Comparison of ENCODE assay signal across 8 cellular contexts in the genomic region with DNA sequence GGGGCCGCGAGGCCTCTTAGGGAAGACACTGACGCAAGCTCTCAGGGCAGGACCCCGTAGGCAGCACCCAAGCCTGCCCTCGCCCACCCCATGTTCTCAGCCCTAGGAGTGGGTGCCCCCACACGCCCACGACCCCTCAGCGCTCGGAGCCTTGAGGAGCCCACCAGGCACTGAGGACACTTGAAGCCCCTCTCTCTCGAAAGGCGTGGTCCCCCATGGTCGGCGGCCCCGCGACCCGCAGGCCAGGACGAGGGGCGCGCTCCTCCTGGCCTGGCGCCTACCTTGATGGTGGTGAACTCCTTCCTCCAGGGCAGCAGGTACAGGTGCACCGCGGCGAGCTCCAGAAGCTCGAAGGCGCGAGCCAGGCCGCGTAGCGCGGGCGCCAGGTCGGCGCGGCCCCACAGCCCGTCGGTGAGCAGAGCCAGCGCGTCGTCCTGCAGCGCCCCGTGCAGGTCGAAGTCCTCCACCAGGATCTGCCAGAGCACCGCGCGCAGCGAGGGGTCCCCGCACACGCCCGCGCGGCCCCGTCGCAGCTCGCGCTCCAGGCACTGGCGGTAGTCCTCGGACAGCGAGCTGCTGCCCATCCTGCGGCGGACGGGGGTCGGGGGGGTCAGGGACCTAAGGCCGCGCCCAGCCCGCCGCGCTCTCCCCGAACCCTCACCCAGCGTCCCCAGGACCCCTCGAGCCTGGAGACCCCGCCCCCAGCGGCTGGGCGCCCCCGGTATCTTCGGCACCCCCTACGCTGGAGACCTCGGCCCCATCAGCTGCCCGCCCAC. TPM values are rescaled to one million over a fixed set of nuclear protein-coding genes. Genes with fewer than 3 reads are reported as not detected.
DNase-seq lines count a peak whose midpoint lies in the region; ATAC-seq and TF ChIP-seq lines count a peak whose summit lies in the region.

No MANE protein-coding gene starts in this region.

- DNase-seq in SHP77 (lab: John Stamatoyannopoulos, UW) (peak; percentile 49 to 65), SHP77 treated with DMSO at 0.1 percent for 48 hours (lab: John Stamatoyannopoulos, UW) (no peak), mesenchymal stem cell (peak; percentile 65), testis (peak; percentile 59)
- DNase-seq in activated CD4-positive, alpha-beta T cell treated with anti-CD3 and anti-CD28 coated beads for 4 hours = peak; percentile 48 to 49

- H2AFZ ChIP-seq in Loucy (ENCODE audit: low read length) = no peak overlapping the region
- H2AFZ ChIP-seq in mesenchymal stem cell (ENCODE audit: low read depth, low read length) = peak overlapping the region; percentile 47

- peak overlapping the region in 1 of 2 experiments; percentile 3 for H3K14ac ChIP-seq in mesenchymal stem cell (ENCODE audit: low read length in 2 of 2)

- intact Hi-C loops in testis (cut with DNase I; ENCODE audit: low total_unique reads) = no loop called here

- H4K91ac ChIP-seq in mesenchymal stem cell (ENCODE audit: low read length) = peak overlapping the region; percentile 14

- no peaks in the 10 kb centered on the region for H4K20me1 ChIP-seq in Loucy (ENCODE audit: insufficient read depth, low read length, poor library complexity, severe bottlenecking)

- ATAC-seq in GM18502 (IDR thresholded peaks at IDR 0.05; ENCODE audit: poor library complexity, unreplicated experiment) = no peak

- no peaks in the 10 kb centered on the region for H3K9me2 ChIP-seq in Loucy (replicated peaks; ENCODE audit: low read depth, low read length)

- H3K4me2 ChIP-seq in Loucy (ENCODE audit: low read depth, low read length, poor library complexity, severe bottlenecking) = peak overlapping the region; percentile 69
- H3K4me2 ChIP-seq in mesenchymal stem cell (ENCODE audit: low read length, poor library complexity, severe bottlenecking) = peak overlapping the region; percentile 92

- peaks cover 17% of the 10 kb centered on the region for H3K79me1 ChIP-seq in mesenchymal stem cell (replicated peaks; ENCODE audit: low read length, poor library complexity, severe bottlenecking)

- no peaks in the 10 kb centered on the region for H3K79me2 ChIP-seq in Loucy (ENCODE audit: insufficient read depth, low read length)

- H3K4ac ChIP-seq in mesenchymal stem cell (ENCODE audit: low read depth in 1 of 2, low read length in 2 of 2) = peak overlapping the region; percentile 37 to 78

- H3F3A ChIP-seq in Loucy (ENCODE audit: low read depth) = no peaks in the 10 kb centered on the region

- peak overlapping the region in 1 of 2 experiments; percentile 7 for H2BK12ac ChIP-seq in mesenchymal stem cell (ENCODE audit: low read length in 2 of 2)

- H3K36me3 ChIP-seq in Loucy (ENCODE audit: insufficient read depth, low read length) (no peaks in the 10 kb centered on the region), ectodermal cell (ENCODE audit: control insufficient read depth, insufficient read depth, low read length) (no peaks in the 10 kb centered on the region), mesenchymal stem cell (ENCODE audit: control insufficient read depth in 1 of 2, insufficient read depth in 2 of 2, low read depth in 1 of 2, low read length in 2 of 2) (peaks cover 3 to 24% of the 10 kb centered on the region in 2 experiments), testis (ENCODE audit: low read depth, missing control alignments) (no peaks in the 10 kb centered on the region)

- H3K4me3 ChIP-seq in Loucy (ENCODE audit: low read length, poor library complexity, severe bottlenecking) (peak overlapping the region; percentile 72), ectodermal cell (ENCODE audit: insufficient read depth, low read depth, low read length) (peak overlapping the region; percentile 68), mesenchymal stem cell (ENCODE audit: insufficient read depth in 1 of 2, low read depth in 1 of 2, low read length in 2 of 2) (peak overlapping the region; percentile 80 to 85), testis (peak overlapping the region; percentile 65 to 80)

- H3K9me3 ChIP-seq in Loucy (ENCODE audit: insufficient read depth, low read depth, low read length) = no peaks in the 10 kb centered on the region
- H3K9me3 ChIP-seq in ectodermal cell (ENCODE audit: control insufficient read depth, low read length) = no peaks in the 10 kb centered on the region
- no peaks in the 10 kb centered on the region for H3K9me3 ChIP-seq in mesenchymal stem cell (ENCODE audit: control insufficient read depth, low read length)
- no peaks in the 10 kb centered on the region for H3K9me3 ChIP-seq in testis

- H2BK15ac ChIP-seq in mesenchymal stem cell (ENCODE audit: low read depth, poor library complexity, severe bottlenecking) = no peak overlapping the region

- H2BK5ac ChIP-seq in mesenchymal stem cell (ENCODE audit: low read depth, low read length, poor library complexity, severe bottlenecking) = no peak overlapping the region

- H3K23ac ChIP-seq in mesenchymal stem cell (ENCODE audit: low read length in 2 of 2) = peak overlapping the region in 1 of 2 experiments; percentile 57

- H2BK120ac ChIP-seq in mesenchymal stem cell (ENCODE audit: low read depth, low read length) = no peak overlapping the region

- TF ChIP-seq CTCF in Loucy (conservative IDR thresholded peaks at IDR 0.05; ENCODE audit: low read length) = no peak
- TF ChIP-seq CTCF in testis (IDR thresholded peaks at IDR 0.05) = no peak

- H2AK5ac ChIP-seq in mesenchymal stem cell (ENCODE audit: low read length, severe bottlenecking) = no peak overlapping the region

- H3K18ac ChIP-seq in mesenchymal stem cell (ENCODE audit: low read depth in 1 of 2, low read length in 2 of 2) = peak overlapping the region; percentile 34 to 76

- WGBS in ectodermal cell, 2 experiments = 3% methylated on average over 78 of the region's 78 CpGs
- WGBS in mesenchymal stem cell = 7% methylated on average over 61 of the region's 78 CpGs
- 1 to 2% methylated on average over 25 to 70 of the region's 78 CpGs for WGBS in testis, 2 donors

- no peak for TF ChIP-seq POLR2A in testis (IDR thresholded peaks at IDR 0.05)

- H3K9ac ChIP-seq in Loucy (ENCODE audit: low read depth, low read length, poor library complexity, severe bottlenecking) = no peak overlapping the region
- peak overlapping the region; percentile 86 for H3K9ac ChIP-seq in mesenchymal stem cell (ENCODE audit: low read length)

- H3K27ac ChIP-seq in ectodermal cell (ENCODE audit: insufficient read depth, low read depth, low read length, poor library complexity, severe bottlenecking) = peak overlapping the region; percentile 73
- no peak overlapping the region for H3K27ac ChIP-seq in mesenchymal stem cell (ENCODE audit: low read length, poor library complexity, severe bottlenecking)
- peak overlapping the region; percentile 73 to 85 for H3K27ac ChIP-seq in testis

- peaks cover 13% of the 10 kb centered on the region for H3K4me1 ChIP-seq in Loucy (ENCODE audit: insufficient read depth, low read length, poor library complexity, severe bottlenecking)
- peaks cover 10% of the 10 kb centered on the region for H3K4me1 ChIP-seq in ectodermal cell (ENCODE audit: control insufficient read depth, insufficient read depth, low read length)
- H3K4me1 ChIP-seq in mesenchymal stem cell (ENCODE audit: control insufficient read depth, insufficient read depth, low read depth, low read length) = peaks cover 38% of the 10 kb centered on the region
- H3K4me1 ChIP-seq in testis = peaks cover 13% of the 10 kb centered on the region

- H3K27me3 ChIP-seq in Loucy (ENCODE audit: insufficient read depth, low read length, poor library complexity, severe bottlenecking) (no peaks in the 10 kb centered on the region), ectodermal cell (ENCODE audit: control insufficient read depth, insufficient read depth, low read length, poor library complexity, severe bottlenecking) (peaks cover 34% of the 10 kb centered on the region), mesenchymal stem cell (ENCODE audit: control insufficient read depth in 1 of 2, insufficient read depth in 1 of 2, low read length in 2 of 2) (peaks cover 0 to 13% of the 10 kb centered on the region in 2 experiments), testis (no peaks in the 10 kb centered on the region)

- peak overlapping the region; percentile 63 for H4K8ac ChIP-seq in mesenchymal stem cell (ENCODE audit: low read length)

RNA-seq across cellular contexts. Expression of a gene that starts 0.7 kb away (rescaled TPM):
- polyA plus RNA-seq in ectodermal cell (2013, experiment 1 of 4) = 7.0 TPM
- polyA plus RNA-seq in ectodermal cell (2013, experiment 2 of 4) = 7.2 TPM
- polyA plus RNA-seq in ectodermal cell (2013, experiment 3 of 4) = 7.4 TPM
- polyA plus RNA-seq in ectodermal cell (2013, experiment 4 of 4) = 8.8 TPM
- 6.6 TPM for polyA plus RNA-seq in mesenchymal stem cell (2013, experiment 1 of 2)
- polyA plus RNA-seq in mesenchymal stem cell (2013, experiment 2 of 2) = 6.9 TPM
- total RNA-seq in testis = 10 to 100 TPM; 13.9 to 14.4 TPM
- polyA plus RNA-seq in testis (ENCODE audit: insufficient read depth, low read depth, low replicate concordance) = 4.9 TPM

RNA-seq across cellular contexts. Expression of a gene that starts 14.3 kb away (rescaled TPM):
- polyA plus RNA-seq in ectodermal cell (2013, experiment 1 of 4) = 112 TPM
- polyA plus RNA-seq in ectodermal cell (2013, experiment 2 of 4) = 90.9 TPM
- polyA plus RNA-seq in ectodermal cell (2013, experiment 3 of 4) = 101 TPM
- polyA plus RNA-seq in ectodermal cell (2013, experiment 4 of 4) = 88.6 TPM
- 21.1 TPM for polyA plus RNA-seq in mesenchymal stem cell (2013, experiment 1 of 2)
- polyA plus RNA-seq in mesenchymal stem cell (2013, experiment 2 of 2) = 23.0 TPM
- 10 to 100 TPM; 77.1 to 88.3 TPM for total RNA-seq in testis
- 68.0 TPM for polyA plus RNA-seq in testis (ENCODE audit: insufficient read depth, low read depth, low replicate concordance)

RNA-seq across cellular contexts. Expression of a gene that starts 19.9 kb away (rescaled TPM):
- 13.8 TPM for polyA plus RNA-seq in ectodermal cell (2013, experiment 1 of 4)
- 12.7 TPM for polyA plus RNA-seq in ectodermal cell (2013, experiment 2 of 4)
- 10.1 TPM for polyA plus RNA-seq in ectodermal cell (2013, experiment 3 of 4)
- 14.5 TPM for polyA plus RNA-seq in ectodermal cell (2013, experiment 4 of 4)
- 17.6 TPM for polyA plus RNA-seq in mesenchymal stem cell (2013, experiment 1 of 2)
- polyA plus RNA-seq in mesenchymal stem cell (2013, experiment 2 of 2) = 17.7 TPM
- total RNA-seq in testis = 10 to 100 TPM; 22.4 to 25.0 TPM
- 26.9 TPM for polyA plus RNA-seq in testis (ENCODE audit: insufficient read depth, low read depth, low replicate concordance)

RNA-seq across cellular contexts. Expression of a gene that starts 20.5 kb away (rescaled TPM):
- 16.8 TPM for polyA plus RNA-seq in ectodermal cell (2013, experiment 1 of 4)
- 18.0 TPM for polyA plus RNA-seq in ectodermal cell (2013, experiment 2 of 4)
- 13.5 TPM for polyA plus RNA-seq in ectodermal cell (2013, experiment 3 of 4)
- 14.8 TPM for polyA plus RNA-seq in ectodermal cell (2013, experiment 4 of 4)
- 9.2 TPM for polyA plus RNA-seq in mesenchymal stem cell (2013, experiment 1 of 2)
- polyA plus RNA-seq in mesenchymal stem cell (2013, experiment 2 of 2) = 7.2 TPM
- 10 to 100 TPM; 37.8 to 48.4 TPM for total RNA-seq in testis
- polyA plus RNA-seq in testis (ENCODE audit: insufficient read depth, low read depth, low replicate concordance) = 31.0 TPM

RNA-seq across cellular contexts. Expression of a gene that starts 43.2 kb away (rescaled TPM):
- 37.0 TPM for polyA plus RNA-seq in ectodermal cell (2013, experiment 1 of 4)
- polyA plus RNA-seq in ectodermal cell (2013, experiment 2 of 4) = 33.1 TPM
- polyA plus RNA-seq in ectodermal cell (2013, experiment 3 of 4) = 26.8 TPM
- polyA plus RNA-seq in ectodermal cell (2013, experiment 4 of 4) = 24.4 TPM
- polyA plus RNA-seq in mesenchymal stem cell (2013, experiment 1 of 2) = 9.7 TPM
- polyA plus RNA-seq in mesenchymal stem cell (2013, experiment 2 of 2) = 8.6 TPM
- 10 to 100 TPM; 45.8 to 85.0 TPM for total RNA-seq in testis
- polyA plus RNA-seq in testis (ENCODE audit: insufficient read depth, low read depth, low replicate concordance) = 201 TPM
